ENCODE assay signal across 8 cellular contexts in genomic region chr21:14453339-14453738, GRCh38.
DNase-seq lines count a peak whose midpoint lies in the region; ATAC-seq, FAIRE-seq and TF ChIP-seq lines count a peak whose summit lies in the region.

No MANE protein-coding gene starts in this region.

- 60% methylated on average over 2 of the region's 2 CpGs for WGBS in right lobe of liver (ENCODE audit: insufficient coverage, low coverage, low lambda C conversion rate, missing lambda C conversion rate)

- TF ChIP-seq CTCF in right lobe of liver (IDR thresholded peaks at IDR 0.05), result no peak

- TF ChIP-seq POLR2A in GM12891 (IDR thresholded peaks at IDR 0.05; ENCODE audit: low read depth, low read length), result no peak
- no peak for TF ChIP-seq POLR2A in right lobe of liver (IDR thresholded peaks at IDR 0.05)

- no peaks in the 10 kb centered on the region for H3K4me1 ChIP-seq in right lobe of liver

- H3K27me3 ChIP-seq in right lobe of liver, result no peaks in the 10 kb centered on the region

- H3K27me3 Mint-ChIP-seq in activated T-helper 1 cell treated with anti-CD3 and anti-CD28 coated beads, Interleukin-12 subunit alpha, Interleukin-12 subunit beta, Interleukin-2, Interleukin-4 antibody, amounts not matched to agents 30 ng/mL and 10 ng/mL and 1 ng/mL, durations not matched to agents 14 hours and 24 hours and 36 hours (ENCODE audit: insufficient read depth), result no peaks in the 10 kb centered on the region

- no peaks in the 10 kb centered on the region for H3K36me3 ChIP-seq in right lobe of liver

- peak overlapping the region; percentile 62 for H3K4me3 Mint-ChIP-seq in activated T-helper 1 cell treated with anti-CD3 and anti-CD28 coated beads, Interleukin-12 subunit alpha, Interleukin-12 subunit beta, Interleukin-2, Interleukin-4 antibody, amounts not matched to agents 30 ng/mL and 10 ng/mL and 1 ng/mL, durations not matched to agents 14 hours and 24 hours and 36 hours

- no peak for DNase-seq in GM12891 (ENCODE audit: insufficient read length, low spot score)
- DNase-seq in activated T-helper 1 cell treated with anti-CD3 and anti-CD28 coated beads, Interleukin-12 subunit alpha, Interleukin-12 subunit beta, Interleukin-2, Interleukin-4 antibody, amounts not matched to agents 30 ng/mL and 10 ng/mL and 1 ng/mL, durations not matched to agents 14 hours and 24 hours and 36 hours (ENCODE audit: low spot score), result peak; percentile 33
- DNase-seq in NCI-H2107 treated with DMSO at 0.1 percent for 48 hours (lab: John Stamatoyannopoulos, UW; ENCODE audit: unreplicated experiment), result no peak
- DNase-seq in right lobe of liver, result no peak
- no peak for DNase-seq in NCI-H1092 treated with DMSO at 0.1 percent for 48 hours (lab: John Stamatoyannopoulos, UW)

- H3K27ac Mint-ChIP-seq in activated T-helper 1 cell treated with anti-CD3 and anti-CD28 coated beads, Interleukin-12 subunit alpha, Interleukin-12 subunit beta, Interleukin-2, Interleukin-4 antibody, amounts not matched to agents 30 ng/mL and 10 ng/mL and 1 ng/mL, durations not matched to agents 14 hours and 24 hours and 36 hours, result peak overlapping the region; percentile 92

- peaks cover 10% of the 10 kb centered on the region for H3K36me3 Mint-ChIP-seq in activated T-helper 1 cell treated with anti-CD3 and anti-CD28 coated beads, Interleukin-12 subunit alpha, Interleukin-12 subunit beta, Interleukin-2, Interleukin-4 antibody, amounts not matched to agents 30 ng/mL and 10 ng/mL and 1 ng/mL, durations not matched to agents 14 hours and 24 hours and 36 hours (ENCODE audit: low read depth)

- intact Hi-C loops in activated T-helper 1 cell treated with anti-CD3 and anti-CD28 coated beads, Interleukin-12 subunit alpha, Interleukin-12 subunit beta, Interleukin-2, Interleukin-4 antibody, amounts not matched to agents 30 ng/mL and 10 ng/mL and 1 ng/mL, durations not matched to agents 14 hours and 24 hours and 36 hours (cut with micrococcal nuclease), result loop anchor here (1.0 to 10.0 kb wide), 8 partner anchors 34 to 1279 kb away; partner anchors contain the start of gene NRIP1
- intact Hi-C loops in right lobe of liver (cut with DNase I), result no loop called here

- peaks cover under 1% of the 10 kb centered on the region for H3K9me3 Mint-ChIP-seq in activated T-helper 1 cell treated with anti-CD3 and anti-CD28 coated beads, Interleukin-12 subunit alpha, Interleukin-12 subunit beta, Interleukin-2, Interleukin-4 antibody, amounts not matched to agents 30 ng/mL and 10 ng/mL and 1 ng/mL, durations not matched to agents 14 hours and 24 hours and 36 hours

- H3K27ac ChIP-seq in right lobe of liver, result no peak overlapping the region

- no peaks in the 10 kb centered on the region for H3K9me3 ChIP-seq in right lobe of liver

- ATAC-seq in GM19372 (IDR thresholded peaks at IDR 0.05; ENCODE audit: low read depth, unreplicated experiment) (peak; percentile 66), HG03039 (IDR thresholded peaks at IDR 0.05; ENCODE audit: unreplicated experiment) (peak; percentile 83), right lobe of liver (no peak), esophagus mucosa (no peak)

- peaks cover 80% of the 10 kb centered on the region for H3K4me1 Mint-ChIP-seq in activated T-helper 1 cell treated with anti-CD3 and anti-CD28 coated beads, Interleukin-12 subunit alpha, Interleukin-12 subunit beta, Interleukin-2, Interleukin-4 antibody, amounts not matched to agents 30 ng/mL and 10 ng/mL and 1 ng/mL, durations not matched to agents 14 hours and 24 hours and 36 hours (ENCODE audit: low read depth)

- no peak overlapping the region for H3K4me3 ChIP-seq in right lobe of liver

- peak; percentile 87 for FAIRE-seq in GM12891 (lab: Jason Lieb, UNC)

TF ChIP-seq in GM12891, 5 proteins besides CTCF, POLR2A, EP300 and RAD21:
- TF ChIP-seq POU2F2 (IDR thresholded peaks at IDR 0.05; ENCODE audit: low read depth, low read length) (peak; percentile 76), POLR2AphosphoS5 (IDR thresholded peaks at IDR 0.05; ENCODE audit: low read depth, low read length) (no peak; the same call in 1 of the 2 replicates)

Comparison
In these comparisons a context has a peak if more than half of its experiments do, and no peak if none do; other contexts are left out.
1. ATAC-seq: peak in GM19372 (single experiment) and HG03039 (single experiment); none in right lobe of liver (0 of 4) and esophagus mucosa (single experiment).